Comparison of ENCODE assay signal across 13 cellular contexts in the genomic region with DNA sequence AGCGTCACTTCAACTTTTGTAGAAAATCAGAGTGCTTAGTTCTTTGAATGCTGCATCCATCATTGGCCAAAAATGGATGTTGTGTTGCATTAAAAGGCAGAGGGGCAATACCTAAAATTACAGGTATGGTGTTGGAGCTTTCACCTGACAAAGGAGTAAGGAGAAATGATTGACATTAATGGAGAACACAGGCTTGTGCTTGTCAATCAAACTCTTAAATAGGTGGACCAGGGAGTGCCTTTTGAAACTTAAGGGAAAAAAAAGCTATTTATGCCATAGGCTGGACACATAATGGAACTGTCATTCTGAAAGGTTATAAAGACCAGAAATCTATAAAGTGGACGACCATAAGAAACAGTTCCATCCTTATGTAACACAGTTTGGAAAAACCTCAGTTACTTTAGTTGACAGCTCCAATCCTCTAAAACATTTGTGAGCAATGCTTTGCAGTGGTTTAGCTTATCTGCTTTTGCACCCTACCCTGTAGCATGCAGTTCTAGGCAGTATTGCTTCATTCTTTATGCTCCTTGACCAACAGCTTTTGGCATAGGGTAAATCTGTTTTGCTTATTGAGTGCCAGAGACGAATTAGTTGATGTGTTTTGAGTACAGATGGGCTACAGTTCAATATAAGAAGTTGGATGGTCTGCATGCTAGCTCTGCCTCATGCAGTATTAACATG. TPM values are rescaled to one million over a fixed set of nuclear protein-coding genes. Genes with fewer than 3 reads are reported as not detected.
DNase-seq lines count a peak whose midpoint lies in the region; ATAC-seq and TF ChIP-seq lines count a peak whose summit lies in the region.
"Had no signal": no experiment of that assay in that cellular context is flagged by ENCODE, and none has a peak within 500 bp of the region (broad histone marks: within the 10 kb centered on the region; RNA-seq: fewer than 3 reads in every experiment).

No MANE protein-coding gene starts in this region.

- peaks cover 47% of the 10 kb centered on the region for H3K4me1 ChIP-seq in OCI-LY3 (ENCODE audit: low read length)
- H3K4me1 ChIP-seq in endodermal cell (ENCODE audit: control insufficient read depth, insufficient read depth, low read length), result no peaks in the 10 kb centered on the region
- H3K4me1 ChIP-seq in skeletal muscle satellite cell (ENCODE audit: control insufficient read depth, insufficient read depth, low read length), result peaks cover 16% of the 10 kb centered on the region

- peaks cover 3% of the 10 kb centered on the region for H3K27me3 Mint-ChIP-seq in endodermal cell (ENCODE audit: insufficient read depth)

- H3K27ac Mint-ChIP-seq in endodermal cell, result no peak overlapping the region

- no peaks in the 10 kb centered on the region for H3K27me3 ChIP-seq in OCI-LY3 (ENCODE audit: low read depth, low read length)
- H3K27me3 ChIP-seq in endodermal cell (ENCODE audit: control insufficient read depth, insufficient read depth, low read length, poor library complexity, severe bottlenecking), result no peaks in the 10 kb centered on the region
- no peaks in the 10 kb centered on the region for H3K27me3 ChIP-seq in skeletal muscle satellite cell (ENCODE audit: control insufficient read depth, insufficient read depth, low read length)

- 88 to 89% methylated on average over 3 of the region's 3 CpGs for WGBS in endodermal cell (ENCODE audit: insufficient coverage in 1 of 2, insufficient read length in 1 of 2), 2 experiments

- H3K9ac ChIP-seq in OCI-LY3 (ENCODE audit: low read length) (no peak overlapping the region), endodermal cell (ENCODE audit: extremely low read depth, low read length, poor library complexity, severe bottlenecking) (no peak overlapping the region), skeletal muscle satellite cell (ENCODE audit: low read depth, low read length) (no peak overlapping the region)

- peak overlapping the region; percentile 86 for H3K4me3 ChIP-seq in OCI-LY3 (ENCODE audit: low read length)
- H3K4me3 ChIP-seq in endodermal cell (ENCODE audit: low read length), result peak overlapping the region; percentile 97
- H3K4me3 ChIP-seq in skeletal muscle satellite cell (ENCODE audit: low read length), result no peak overlapping the region

- H3K36me3 ChIP-seq in OCI-LY3 (replicated peaks; ENCODE audit: low read depth, low read length) (peaks cover 20% of the 10 kb centered on the region), endodermal cell (ENCODE audit: control insufficient read depth, insufficient read depth, low read length) (no peaks in the 10 kb centered on the region), skeletal muscle satellite cell (ENCODE audit: insufficient read depth, low read length) (no peaks in the 10 kb centered on the region)

- peaks cover 74% of the 10 kb centered on the region for H3K79me2 ChIP-seq in OCI-LY3 (ENCODE audit: low read length)

- no peaks in the 10 kb centered on the region for H3K9me3 ChIP-seq in OCI-LY3 (ENCODE audit: insufficient read depth, low read length)
- H3K9me3 ChIP-seq in endodermal cell (ENCODE audit: control insufficient read depth, low read length), result no peaks in the 10 kb centered on the region
- no peaks in the 10 kb centered on the region for H3K9me3 ChIP-seq in skeletal muscle satellite cell (replicated peaks; ENCODE audit: low read length)

- peaks cover 55% of the 10 kb centered on the region for H4K20me1 ChIP-seq in OCI-LY3 (ENCODE audit: insufficient read depth, low read length)

- H3K27ac ChIP-seq in OCI-LY3 (ENCODE audit: low read length) (peak overlapping the region; percentile 66), endodermal cell (ENCODE audit: low read depth, low read length) (no peak overlapping the region)

- no peak for ATAC-seq in GM21367 (IDR thresholded peaks at IDR 0.05; ENCODE audit: unreplicated experiment)

- peaks cover 8% of the 10 kb centered on the region for H3K36me3 Mint-ChIP-seq in endodermal cell (ENCODE audit: low read depth)

- no peak overlapping the region for H2AFZ ChIP-seq in OCI-LY3 (ENCODE audit: low read depth, low read length)

- H3K4me3 Mint-ChIP-seq in endodermal cell, result no peak overlapping the region

- TF ChIP-seq CTCF in OCI-LY3 (IDR thresholded peaks at IDR 0.05; ENCODE audit: low read depth, low read length), result no peak
- TF ChIP-seq CTCF in endodermal cell (conservative IDR thresholded peaks at IDR 0.05), result no peak

- H3K4me2 ChIP-seq in OCI-LY3 (ENCODE audit: low read length) (peak overlapping the region; percentile 70), skeletal muscle satellite cell (ENCODE audit: low read length) (peak overlapping the region; percentile 91)

- H3K4me1 Mint-ChIP-seq in endodermal cell, result peaks cover 8% of the 10 kb centered on the region

- DNase-seq in SKM-1 (lab: John Stamatoyannopoulos, UW; ENCODE audit: unreplicated experiment), result peak; percentile 4
- no peak for DNase-seq in SKM-1 treated with dmso at 0.1 percent for 144 hours (lab: John Stamatoyannopoulos, UW; ENCODE audit: unreplicated experiment)
- DNase-seq in endodermal cell, result no peak
- DNase-seq in UCSD-AML1 (lab: John Stamatoyannopoulos, UW; ENCODE audit: unreplicated experiment), result no peak
- no peak for DNase-seq in activated CD4-positive, CD25-positive, alpha-beta regulatory T cell treated with anti-CD3 and anti-CD28 coated beads, Interleukin-2, amount 50 U/mL, for 72 hours
- DNase-seq: amygdala, hippocampal formation, NCI-H2171 treated with DMSO at 0.1 percent for 48 hours, occipital lobe, T1000 had no signal

- H3K9me3 Mint-ChIP-seq in endodermal cell, result no peaks in the 10 kb centered on the region

RNA-seq across cellular contexts. Expression of gene HADH, which starts 2.4 kb away (rescaled TPM):
- total RNA-seq in endodermal cell, result 10 to 100 TPM; 32.5 to 53.0 TPM
- 67.3 TPM for polyA plus RNA-seq in endodermal cell (2013, experiment 1 of 2)
- polyA plus RNA-seq in endodermal cell (2013, experiment 2 of 2), result 66.0 TPM
- 9.8 and 10.4 TPM in 2 replicates for total RNA-seq in skeletal muscle satellite cell (2012; rRNA removed)
